26 cellular contexts compared by ENCODE assay signal in genomic region chr6:15507221-15507620, GRCh38.
DNase-seq lines count a peak whose midpoint lies in the region; ATAC-seq, FAIRE-seq and TF ChIP-seq lines count a peak whose summit lies in the region.
"Had no signal": no experiment of that assay in that cellular context is flagged by ENCODE, and none has a peak within 500 bp of the region (broad histone marks: within the 10 kb centered on the region; RNA-seq: fewer than 3 reads in every experiment).

No MANE protein-coding gene starts in this region.

- no peak overlapping the region for H3K4me3 ChIP-seq in sigmoid colon
- H3K4me3 ChIP-seq: psoas muscle had no signal

- peak; percentile 9 for FAIRE-seq in HTR-8/SVneo (lab: Jason Lieb, UNC)
- FAIRE-seq: frontal cortex, H54 had no signal

- H3K9me3 ChIP-seq in sigmoid colon: no peaks in the 10 kb centered on the region
- H3K9me3 ChIP-seq: BE2C, psoas muscle had no signal

- intact Hi-C loops in sigmoid colon (cut with DNase I): no loop called here

- no peaks in the 10 kb centered on the region for H3K27me3 ChIP-seq in sigmoid colon
- H3K27me3 ChIP-seq: BE2C had no signal

- H3K36me3 ChIP-seq in sigmoid colon: peaks cover 0 to 40% (median 18%) of the 10 kb centered on the region in 4 donors

- H3K36me3 Mint-ChIP-seq in effector memory CD8-positive, alpha-beta T cell (ENCODE audit: insufficient read depth): peaks cover 54% of the 10 kb centered on the region

- H3K9me3 Mint-ChIP-seq in effector memory CD8-positive, alpha-beta T cell: no peaks in the 10 kb centered on the region
- H3K9me3 Mint-ChIP-seq: IgD-negative memory B cell; stimulated activated naive CD8-positive, alpha-beta T cell treated with anti-CD3 and anti-CD28 coated beads, Interleukin-15, Interleukin-2, amounts not matched to agents 100 ng/mL and 50 ng/mL, for 24 hours had no signal

- no peak for TF ChIP-seq CTCF in sigmoid colon (IDR thresholded peaks at IDR 0.05)

- no peak for TF ChIP-seq EP300 in sigmoid colon (IDR thresholded peaks at IDR 0.05)

- H3K4me1 Mint-ChIP-seq in effector memory CD8-positive, alpha-beta T cell (ENCODE audit: low read depth in 2 of 2): peaks cover 11% of the 10 kb centered on the region in 2 donors

- H3K27ac ChIP-seq in sigmoid colon: no peak overlapping the region
- H3K27ac ChIP-seq: psoas muscle, WERI-Rb-1 had no signal

- 96 to 97% methylated on average over 11 of the region's 11 CpGs for WGBS in sigmoid colon, 2 donors

- peaks cover 0 to 41% (median 29%) of the 10 kb centered on the region in 4 donors for H3K4me1 ChIP-seq in sigmoid colon

- peak overlapping the region; percentile 66 to 87 for H3K27ac Mint-ChIP-seq in effector memory CD8-positive, alpha-beta T cell
- H3K27ac Mint-ChIP-seq: stimulated activated naive CD8-positive, alpha-beta T cell treated with anti-CD3 and anti-CD28 coated beads, Interleukin-15, Interleukin-2, amounts not matched to agents 100 ng/mL and 50 ng/mL, for 24 hours had no signal

- DNase-seq in activated effector memory CD4-positive, alpha-beta T cell treated with anti-CD3 and anti-CD28 coated beads, Interleukin-2, amount 50 U/mL, for 16 hours: peak; percentile 37
- no peak for DNase-seq in activated effector memory CD4-positive, alpha-beta T cell treated with Interleukin-2 at 50 U/mL for 16 hours
- no peak for DNase-seq in HTR-8/SVneo (ENCODE audit: insufficient read length, low spot score)
- DNase-seq in effector memory CD8-positive, alpha-beta T cell: no peak
- DNase-seq in sigmoid colon: peak; percentile 34
- DNase-seq in RPMI8226: no peak
- no peak for DNase-seq in KG1 (lab: John Stamatoyannopoulos, UW)
- no peak for DNase-seq in NCI-H69 (lab: John Stamatoyannopoulos, UW)
- DNase-seq: activated CD4-positive, alpha-beta T cell treated with anti-CD3 and anti-CD28 coated beads, Interleukin-2, amount 50 U/mL, for 48 hours; BE2C; central memory CD4-positive, alpha-beta T cell; dermis blood vessel endothelial cell; DMS53; GDM1; NCI-H1092 treated with DMSO at 0.1 percent for 48 hours; NCI-H187; NCI-H524; NK-92 treated with Interleukin-12 subunit alpha and Interleukin-12 subunit beta, amount 100 ng/mL, for 24 hours; PC-3; psoas muscle; Right ventricle myocardium superior; WERI-Rb-1 had no signal

- no peak for TF ChIP-seq POLR2A in sigmoid colon (IDR thresholded peaks at IDR 0.05)

- ATAC-seq in effector memory CD8-positive, alpha-beta T cell (replicated peaks): no peak
- ATAC-seq: PC-3, psoas muscle had no signal

- no peaks in the 10 kb centered on the region for H3K27me3 Mint-ChIP-seq in effector memory CD8-positive, alpha-beta T cell
- H3K27me3 Mint-ChIP-seq: IgD-negative memory B cell; stimulated activated naive CD8-positive, alpha-beta T cell treated with anti-CD3 and anti-CD28 coated beads, Interleukin-15, Interleukin-2, amounts not matched to agents 100 ng/mL and 50 ng/mL, for 24 hours had no signal

- no peak overlapping the region for H3K4me3 Mint-ChIP-seq in effector memory CD8-positive, alpha-beta T cell
- H3K4me3 Mint-ChIP-seq: IgD-negative memory B cell; stimulated activated naive CD8-positive, alpha-beta T cell treated with anti-CD3 and anti-CD28 coated beads, Interleukin-15, Interleukin-2, amounts not matched to agents 100 ng/mL and 50 ng/mL, for 24 hours had no signal

Comparison
In these comparisons a context has a peak if more than half of its experiments do, and no peak if none do; other contexts are left out.
1. DNase-seq: peak in activated effector memory CD4-positive, alpha-beta T cell treated with anti-CD3 and anti-CD28 coated beads, Interleukin-2, amount 50 U/mL, for 16 hours (single experiment) and sigmoid colon (single experiment); none in activated effector memory CD4-positive, alpha-beta T cell treated with Interleukin-2 at 50 U/mL for 16 hours (single experiment), HTR-8/SVneo (single experiment), effector memory CD8-positive, alpha-beta T cell (0 of 3), RPMI8226 (single experiment), KG1 (single experiment) and NCI-H69 (single experiment).